ENCODE assay signal across 8 cellular contexts in the genomic region with DNA sequence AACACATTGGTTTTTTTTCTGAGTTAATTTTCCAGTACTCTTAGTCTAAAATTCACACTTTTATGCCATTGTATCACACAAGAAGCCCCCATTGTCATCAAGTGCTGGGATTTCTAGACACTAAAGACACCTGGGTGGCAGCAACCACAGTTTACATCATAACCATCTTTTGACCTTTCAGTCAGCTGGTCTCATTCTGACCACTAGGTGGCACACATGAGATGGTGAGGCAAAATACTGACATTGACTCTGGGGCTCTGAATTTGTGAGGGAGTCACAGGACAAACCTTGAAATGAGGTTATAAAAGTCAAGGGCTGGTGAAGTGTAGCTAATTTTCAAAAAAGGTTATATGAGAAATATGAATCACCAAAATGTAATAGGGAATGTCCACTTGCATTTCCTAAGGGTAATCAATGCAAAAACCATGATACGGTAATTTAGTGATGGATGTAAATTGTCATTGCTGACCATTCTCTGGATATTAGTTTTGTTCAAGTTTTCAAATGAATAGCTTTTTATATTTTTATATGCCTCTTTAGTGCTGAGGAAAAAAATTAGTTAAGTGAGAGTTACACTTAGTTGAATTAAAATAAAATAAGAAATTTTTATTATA.
DNase-seq lines count a peak whose midpoint lies in the region; ATAC-seq and TF ChIP-seq lines count a peak whose summit lies in the region.

No MANE protein-coding gene starts in this region.

- 89 to 98% (median 90%) methylated on average over 1 of the region's 1 CpG for WGBS in adrenal gland, 4 donors

- H3K27ac ChIP-seq in adrenal gland: no peak overlapping the region

- H3K4me3 ChIP-seq in GM12864 (ENCODE audit: low read depth, low read length) (no peak overlapping the region), adrenal gland (no peak overlapping the region)

- H3K4me1 ChIP-seq in adrenal gland (replicated peaks in 1 of 2): no peaks in the 10 kb centered on the region

- ATAC-seq in GM21825 (IDR thresholded peaks at IDR 0.05; ENCODE audit: unreplicated experiment): peak; percentile 69

- H3K27me3 ChIP-seq in adrenal gland: no peaks in the 10 kb centered on the region

- intact Hi-C loops in adrenal gland (cut with DNase I): no loop called here

- DNase-seq in GM12864 (ENCODE audit: low read depth) (peak; percentile 8), SW480 (ENCODE audit: low spot score) (peak; percentile 24), adrenal gland (peak; percentile 23 to 78 (median 44)), iris pigment epithelial cell (ENCODE audit: low read depth) (peak; percentile 20), OCI-M2 (lab: John Stamatoyannopoulos, UW; ENCODE audit: unreplicated experiment) (no peak)
- DNase-seq in stimulated activated CD4-positive, alpha-beta T cell treated with anti-CD3 and anti-CD28 coated beads, Interleukin-1b, Interleukin-23, amount 100 ng/mL, for 48 hours: peak; percentile 62

- TF ChIP-seq CTCF in GM12864 (IDR thresholded peaks at IDR 0.05; ENCODE audit: low read depth, low read length, missing control alignments): peak; percentile 83
- peak; percentile 86 for TF ChIP-seq CTCF in LNCAP (IDR thresholded peaks at IDR 0.05)
- TF ChIP-seq CTCF in adrenal gland (IDR thresholded peaks at IDR 0.05): peak; percentile 47 to 72 (median 60)

- no peaks in the 10 kb centered on the region for H3K9me3 ChIP-seq in adrenal gland (replicated peaks in 1 of 3)

- no peaks in the 10 kb centered on the region for H3K36me3 ChIP-seq in adrenal gland (replicated peaks in 1 of 2)

- TF ChIP-seq POLR2A in adrenal gland (IDR thresholded peaks at IDR 0.05): no peak
